8 cellular contexts compared by ENCODE assay signal in genomic region chr3:9891072-9891622, GRCh38. TPM values are rescaled to one million over a fixed set of nuclear protein-coding genes. Genes with fewer than 3 reads are reported as not detected.
DNase-seq lines count a peak whose midpoint lies in the region; ATAC-seq, FAIRE-seq and TF ChIP-seq lines count a peak whose summit lies in the region.

No MANE protein-coding gene starts in this region.

- 3 to 10% methylated on average over 12 of the region's 12 CpGs for WGBS in sigmoid colon, 2 donors

- TF ChIP-seq POLR2A in sigmoid colon (IDR thresholded peaks at IDR 0.05) (no peak), erythroblast (IDR thresholded peaks at IDR 0.05; ENCODE audit: low read length) (no peak)

- peak overlapping the region; percentile 96 for H3K4me3 ChIP-seq in RWPE2 (ENCODE audit: severe bottlenecking)
- peak overlapping the region; percentile 92 for H3K4me3 ChIP-seq in fibroblast of mammary gland (ENCODE audit: control insufficient read depth, low read depth, low read length)
- H3K4me3 ChIP-seq in sigmoid colon = peak overlapping the region; percentile 65 to 99 (median 98)

- DNase-seq in GM18507 (ENCODE audit: extremely low spot score, insufficient read length, low read depth) (no peak), RWPE2 (ENCODE audit: low spot score) (no peak), fibroblast of mammary gland (ENCODE audit: low read depth) (no peak), sigmoid colon (no peak), head of caudate nucleus (no peak), erythroblast (lab: John Stamatoyannopoulos, UW) (no peak), globus pallidus (ENCODE audit: low spot score) (no peak), NCI-H774 (lab: John Stamatoyannopoulos, UW) (no peak)

- FAIRE-seq in GM18507 (lab: Jason Lieb, UNC) = peak; percentile 59

- peak overlapping the region; percentile 73 for H3K27ac ChIP-seq in RWPE2 (ENCODE audit: poor library complexity, severe bottlenecking)
- H3K27ac ChIP-seq in sigmoid colon = peak overlapping the region; percentile 90 to 100 (median 98)

- ATAC-seq in RWPE2 (ENCODE audit: low read depth) = no peak

- intact Hi-C loops in sigmoid colon (cut with DNase I) = loop anchor here (2.0 kb wide), 2 partner anchors 24 kb away; no protein-coding TSS in a partner anchor
- intact Hi-C loops in head of caudate nucleus (cut with DNase I) = loop anchor here (5.0 to 10.0 kb wide), 2 partner anchors 41 to 46 kb away; partner anchors contain the start of genes CRELD1 and RPUSD3

- H3K9me3 ChIP-seq in RWPE2 (ENCODE audit: severe bottlenecking) (peaks cover 4% of the 10 kb centered on the region), sigmoid colon (no peaks in the 10 kb centered on the region)

- TF ChIP-seq CTCF in RWPE2 (IDR thresholded peaks at IDR 0.05; ENCODE audit: poor library complexity, severe bottlenecking) (no peak), fibroblast of mammary gland (conservative IDR thresholded peaks at IDR 0.05; ENCODE audit: control insufficient read depth, insufficient read depth, low read depth, low read length) (no peak), sigmoid colon (IDR thresholded peaks at IDR 0.05) (no peak)

- H3K27me3 ChIP-seq in RWPE2 (ENCODE audit: insufficient read depth, poor library complexity, severe bottlenecking) = no peaks in the 10 kb centered on the region
- no peaks in the 10 kb centered on the region for H3K27me3 ChIP-seq in sigmoid colon

- no peak for TF ChIP-seq EP300 in sigmoid colon (IDR thresholded peaks at IDR 0.05)

- H3K4me1 ChIP-seq in RWPE2 (ENCODE audit: insufficient read depth, poor library complexity, severe bottlenecking) (peaks cover 14% of the 10 kb centered on the region), sigmoid colon (peaks cover 0 to 36% (median 26%) of the 10 kb centered on the region in 4 donors)

- H3K36me3 ChIP-seq in RWPE2 (ENCODE audit: low read depth) (peaks cover 31% of the 10 kb centered on the region), sigmoid colon (peaks cover 0 to 14% (median 5%) of the 10 kb centered on the region in 4 donors)

RNA-seq across cellular contexts. Expression of gene JAGN1, which starts 0.7 kb away (rescaled TPM):
- total RNA-seq in sigmoid colon = 10 to 100 TPM; 33.7 to 55.1 (median 45.9) TPM
- polyA plus RNA-seq in sigmoid colon = 10 to 100 TPM; 24.7 to 44.4 (median 33.0) TPM

RNA-seq across cellular contexts. Expression of gene CIDEC, which starts 11.1 kb away (rescaled TPM):
- 10 to 100 TPM in 2 of 4 donors, 1 to 10 TPM in 2; 1.6 to 36.7 (median 8.1) TPM for total RNA-seq in sigmoid colon
- polyA plus RNA-seq in sigmoid colon = 100 to 1,000 TPM in 1 of 3 donors, 10 to 100 TPM in 2; 30.6 to 120 (median 71.3) TPM

RNA-seq across cellular contexts. Expression of gene IL17RE, which starts 11.5 kb away (rescaled TPM):
- total RNA-seq in sigmoid colon = 1 to 10 TPM in 2 of 4 donors, under 1 TPM in 2; 0.68 to 2.5 (median 1.3) TPM
- polyA plus RNA-seq in sigmoid colon = 10 to 100 TPM; 11.4 to 46.3 (median 12.7) TPM

RNA-seq across cellular contexts. Expression of gene IL17RC, which starts 25.8 kb away (rescaled TPM):
- 10 to 100 TPM; 57.8 to 88.9 (median 66.3) TPM for total RNA-seq in sigmoid colon
- polyA plus RNA-seq in sigmoid colon = 10 to 100 TPM in 2 of 3 donors, 1 to 10 TPM in 1; 9.9 to 36.5 (median 13.8) TPM

RNA-seq across cellular contexts. Expression of gene CRELD1, which starts 42.5 kb away (rescaled TPM):
- 10 to 100 TPM; 31.4 to 67.8 (median 54.7) TPM for total RNA-seq in sigmoid colon
- polyA plus RNA-seq in sigmoid colon = 10 to 100 TPM in 1 of 3 donors, 1 to 10 TPM in 2; 4.8 to 33.7 (median 6.7) TPM
